12 cellular contexts compared by ENCODE assay signal in the genomic region with DNA sequence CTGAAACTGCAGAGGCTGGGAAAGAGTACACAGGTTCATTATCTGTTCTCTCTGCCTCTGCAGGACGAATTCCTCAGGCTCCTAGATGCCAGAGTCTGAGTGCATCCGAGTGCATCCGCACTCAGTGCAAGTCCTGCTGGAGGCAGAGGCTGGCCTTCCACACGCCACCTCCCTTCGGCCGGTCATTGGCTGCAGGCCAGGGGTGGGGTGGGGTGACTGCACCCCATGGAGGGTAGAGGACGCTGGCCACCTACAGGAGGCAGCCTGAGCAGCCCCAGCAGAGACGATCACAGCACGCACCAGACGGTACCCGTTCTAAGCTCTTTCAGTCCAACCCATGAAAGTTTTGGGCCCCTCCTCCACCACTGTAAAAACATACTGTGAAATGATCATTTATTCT. TPM values are rescaled to one million over a fixed set of nuclear protein-coding genes. Genes with fewer than 3 reads are reported as not detected.
DNase-seq lines count a peak whose midpoint lies in the region; ATAC-seq and TF ChIP-seq lines count a peak whose summit lies in the region.
"Had no signal": no experiment of that assay in that cellular context is flagged by ENCODE, and none has a peak within 500 bp of the region (broad histone marks: within the 10 kb centered on the region; RNA-seq: fewer than 3 reads in every experiment).

No MANE protein-coding gene starts in this region.

- no peak overlapping the region for H3K9ac ChIP-seq in adipocyte (ENCODE audit: low read length)

- DNase-seq in ELF-1 (ENCODE audit: low read depth, low spot score): peak; percentile 74
- DNase-seq in adipocyte (ENCODE audit: low read depth): peak; percentile 4
- DNase-seq in head of caudate nucleus: peak; percentile 62 to 94 (median 85)
- DNase-seq in nephron progenitor cell: peak; percentile 67
- DNase-seq in GM13976 (ENCODE audit: low spot score): no peak
- DNase-seq in foreskin melanocyte: no peak
- no peak for DNase-seq in activated T-cell treated with anti-CD3 and anti-CD28 coated beads, Interleukin-2, amount 50 U/mL, for 72 hours
- DNase-seq: CD4-positive, alpha-beta T cell; NCI-H187 treated with DMSO at 0.1 percent for 48 hours had no signal

- no peak for ATAC-seq in GM21447 (IDR thresholded peaks at IDR 0.05; ENCODE audit: unreplicated experiment)
- ATAC-seq in activated T-cell treated with anti-CD3 and anti-CD28 coated beads, Interleukin-2, amount 50 U/mL, for 72 hours (replicated peaks in 1 of 2): no peak

- peaks cover 14% of the 10 kb centered on the region for H3K4me1 Mint-ChIP-seq in nephron progenitor cell
- H3K4me1 Mint-ChIP-seq in activated T-cell treated with anti-CD3 and anti-CD28 coated beads, Interleukin-2, amount 50 U/mL, for 72 hours (ENCODE audit: low read depth): peaks cover 30% of the 10 kb centered on the region

- TF ChIP-seq CTCF in nephron progenitor cell (IDR thresholded peaks at IDR 0.05) (no peak), GM13976 (IDR thresholded peaks at IDR 0.05; ENCODE audit: borderline replicate concordance, control extremely low read depth, extremely low read depth, insufficient read depth, missing control alignments) (no peak)

- no peak overlapping the region for H3K4me3 Mint-ChIP-seq in nephron progenitor cell
- H3K4me3 Mint-ChIP-seq in activated T-cell treated with anti-CD3 and anti-CD28 coated beads, Interleukin-2, amount 50 U/mL, for 72 hours: no peak overlapping the region
- H3K4me3 Mint-ChIP-seq: activated naive CD4-positive, alpha-beta T cell treated with anti-CD3 and anti-CD28 coated beads, Interleukin-2, amount 50 U/mL, for 24 hours; CD4-positive, alpha-beta T cell had no signal

- H3K27me3 ChIP-seq in adipocyte (replicated peaks; ENCODE audit: control insufficient read depth, insufficient read depth, low read length): no peaks in the 10 kb centered on the region

- intact Hi-C loops in head of caudate nucleus (cut with DNase I): no loop called here

- H3K4me3 ChIP-seq in adipocyte (ENCODE audit: low read length): no peak overlapping the region

- no peaks in the 10 kb centered on the region for H3K9me3 ChIP-seq in adipocyte (ENCODE audit: control insufficient read depth, low read length)

- H3K36me3 ChIP-seq in adipocyte (ENCODE audit: control insufficient read depth, insufficient read depth, low read length, severe bottlenecking): peaks cover 40% of the 10 kb centered on the region

- in situ Hi-C loops in GM13976 (cut with MboI; ENCODE audit: low sequenced_read_pairs, unreplicated experiment): no loop called here

- no peak overlapping the region for H3K27ac Mint-ChIP-seq in nephron progenitor cell
- H3K27ac Mint-ChIP-seq in activated T-cell treated with anti-CD3 and anti-CD28 coated beads, Interleukin-2, amount 50 U/mL, for 72 hours: no peak overlapping the region
- H3K27ac Mint-ChIP-seq: activated naive CD4-positive, alpha-beta T cell treated with anti-CD3 and anti-CD28 coated beads, Interleukin-2, amount 50 U/mL, for 24 hours; CD4-positive, alpha-beta T cell had no signal

- H3K36me3 Mint-ChIP-seq in nephron progenitor cell (ENCODE audit: low read depth): peaks cover 34% of the 10 kb centered on the region
- H3K36me3 Mint-ChIP-seq in activated T-cell treated with anti-CD3 and anti-CD28 coated beads, Interleukin-2, amount 50 U/mL, for 72 hours (ENCODE audit: insufficient read depth in 2 of 2): peaks cover 7 to 8% of the 10 kb centered on the region in 2 donors

- no peaks in the 10 kb centered on the region for H3K27me3 Mint-ChIP-seq in nephron progenitor cell (ENCODE audit: low read depth, poor library complexity)
- H3K27me3 Mint-ChIP-seq in activated T-cell treated with anti-CD3 and anti-CD28 coated beads, Interleukin-2, amount 50 U/mL, for 72 hours (ENCODE audit: low read depth): no peaks in the 10 kb centered on the region
- H3K27me3 Mint-ChIP-seq: activated naive CD4-positive, alpha-beta T cell treated with anti-CD3 and anti-CD28 coated beads, Interleukin-2, amount 50 U/mL, for 24 hours; CD4-positive, alpha-beta T cell had no signal

- H3K4me1 ChIP-seq in adipocyte (ENCODE audit: control insufficient read depth, insufficient read depth, low read length): peaks cover 15% of the 10 kb centered on the region

- H3K9me3 Mint-ChIP-seq in nephron progenitor cell: no peaks in the 10 kb centered on the region
- H3K9me3 Mint-ChIP-seq in activated T-cell treated with anti-CD3 and anti-CD28 coated beads, Interleukin-2, amount 50 U/mL, for 72 hours: no peaks in the 10 kb centered on the region
- H3K9me3 Mint-ChIP-seq: activated naive CD4-positive, alpha-beta T cell treated with anti-CD3 and anti-CD28 coated beads, Interleukin-2, amount 50 U/mL, for 24 hours; CD4-positive, alpha-beta T cell had no signal

RNA-seq across cellular contexts. Expression of gene SFT2D1, which starts 11.7 kb away (rescaled TPM):
- 10 to 100 TPM; 39.4 to 44.4 TPM for total RNA-seq in activated T-cell treated with anti-CD3 and anti-CD28 coated beads, Interleukin-2, amount 50 U/mL, for 72 hours

RNA-seq across cellular contexts. Expression of gene PRR18, which starts 22.4 kb away (rescaled TPM):
- under 1 TPM in 1 of 2 donors, not detected in 1; 0.07 TPM for total RNA-seq in activated T-cell treated with anti-CD3 and anti-CD28 coated beads, Interleukin-2, amount 50 U/mL, for 72 hours
- total RNA-seq: CD4-positive, alpha-beta T cell; urinary bladder had no signal

RNA-seq across cellular contexts. Expression of gene MPC1, which starts 52.1 kb away (rescaled TPM):
- total RNA-seq in activated T-cell treated with anti-CD3 and anti-CD28 coated beads, Interleukin-2, amount 50 U/mL, for 72 hours: 10 to 100 TPM; 23.6 to 26.8 TPM

Comparison
In these comparisons a context has a peak if more than half of its experiments do, and no peak if none do; other contexts are left out.
1. DNase-seq: peak in ELF-1 (single experiment), adipocyte (single experiment), head of caudate nucleus (42 of 42) and nephron progenitor cell (single experiment); none in GM13976 (single experiment), foreskin melanocyte (single experiment) and activated T-cell treated with anti-CD3 and anti-CD28 coated beads, Interleukin-2, amount 50 U/mL, for 72 hours (0 of 2).